ENCODE assay signal across 1 cellular context in the genomic region with DNA sequence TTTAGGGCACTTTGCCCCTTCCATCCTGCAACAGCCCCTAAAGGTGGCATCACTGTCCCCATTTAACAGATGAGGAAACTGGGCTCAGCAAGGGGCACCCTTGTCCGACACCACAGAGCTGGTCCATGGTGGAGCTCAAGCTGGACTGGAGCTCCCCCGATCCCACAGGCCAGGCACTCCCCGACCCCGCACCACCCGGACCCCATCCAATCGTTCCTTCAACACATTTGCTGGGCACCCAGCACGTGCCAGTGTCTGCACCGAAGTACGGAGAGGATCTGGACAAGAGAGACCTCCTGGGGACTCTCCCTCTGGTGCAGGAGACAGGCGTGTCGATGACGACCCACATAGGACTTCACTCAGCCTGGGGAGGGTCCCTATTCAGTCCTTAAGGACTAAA.
TF ChIP-seq lines count a peak whose summit lies in the region.

No MANE protein-coding gene starts in this region.

TF ChIP-seq in HepG2, 621 proteins besides CTCF, POLR2A, EP300 and RAD21:
- TF ChIP-seq ZNF629 (CRISPR knock-in tag; conservative IDR thresholded peaks at IDR 0.05) (peak; percentile 56), ZNF333 (CRISPR knock-in tag; IDR thresholded peaks at IDR 0.05; ENCODE audit: borderline replicate concordance) (no peak)
